1 cellular context compared by ENCODE assay signal in genomic region chr22:24952837-24953293, GRCh38.
A peak's percentile ranks its signal among the peaks of the same experiment; 100 is the strongest.
TF ChIP-seq lines count a peak whose summit lies in the region.

No MANE protein-coding gene starts in this region.

TF ChIP-seq in HepG2, 621 proteins besides CTCF, POLR2A, EP300 and RAD21 (continued from another document and continues in another):
- TF ChIP-seq CERS6 (CRISPR knock-in tag; IDR thresholded peaks at IDR 0.05): no peak
- 0 out of 2 replicates have a peak, but pooled peaks have one; percentile 44 for TF ChIP-seq ZNF747 (CRISPR knock-in tag; IDR thresholded peaks at IDR 0.05; ENCODE audit: borderline replicate concordance)
- TF ChIP-seq MAFF (IDR thresholded peaks at IDR 0.05; ENCODE audit: low read depth, low read length): no peak
- TF ChIP-seq MED13 (CRISPR knock-in tag; IDR thresholded peaks at IDR 0.05): 0 out of 2 replicates have a peak, but pooled peaks have one; percentile 56
- TF ChIP-seq PBX3 (CRISPR knock-in tag; IDR thresholded peaks at IDR 0.05; ENCODE audit: borderline replicate concordance): no peak
- TF ChIP-seq ZBTB40 (IDR thresholded peaks at IDR 0.05): no peak
- peak; percentile 78 for TF ChIP-seq ZBTB40 (CRISPR knock-in tag; IDR thresholded peaks at IDR 0.05)
- TF ChIP-seq ZNF790 (CRISPR knock-in tag; IDR thresholded peaks at IDR 0.05; ENCODE audit: borderline replicate concordance): 0 out of 2 replicates have a peak, but pooled peaks have one; percentile 26
- 0 out of 2 replicates have a peak, but pooled peaks have one; percentile 36 for TF ChIP-seq BRD4 (CRISPR knock-in tag; IDR thresholded peaks at IDR 0.05)
- TF ChIP-seq ZNF674 (CRISPR knock-in tag; IDR thresholded peaks at IDR 0.05; ENCODE audit: low read depth): peak; percentile 76; the same call in 1 of the 2 replicates
- no peak for TF ChIP-seq CAMTA2 (CRISPR knock-in tag; IDR thresholded peaks at IDR 0.05; ENCODE audit: borderline replicate concordance)
- TF ChIP-seq REPIN1 (CRISPR knock-in tag; IDR thresholded peaks at IDR 0.05; ENCODE audit: borderline replicate concordance, low read depth): 0 out of 2 replicates have a peak, but pooled peaks have one; percentile 13
- TF ChIP-seq HNRNPUL1 (IDR thresholded peaks at IDR 0.05; ENCODE audit: low read depth, low read length): no peak
- TF ChIP-seq ZHX2 (IDR thresholded peaks at IDR 0.05; ENCODE audit: low read depth): no peak
- peak; percentile 40; the same call in 1 of the 2 replicates for TF ChIP-seq ZHX2 (CRISPR knock-in tag; IDR thresholded peaks at IDR 0.05; ENCODE audit: borderline replicate concordance)
- no peak for TF ChIP-seq STAG1 (CRISPR knock-in tag; IDR thresholded peaks at IDR 0.05)
- TF ChIP-seq ZEB1 (IDR thresholded peaks at IDR 0.05; ENCODE audit: insufficient replicate concordance, low read depth): no peak
- TF ChIP-seq AGO1 (IDR thresholded peaks at IDR 0.05; ENCODE audit: low read depth, low read length, poor library complexity, severe bottlenecking): peak; percentile 39
- no peak for TF ChIP-seq FUBP1 (CRISPR knock-in tag; IDR thresholded peaks at IDR 0.05; ENCODE audit: borderline replicate concordance)
- TF ChIP-seq ARHGAP35 (CRISPR knock-in tag; IDR thresholded peaks at IDR 0.05; ENCODE audit: borderline replicate concordance): no peak
- TF ChIP-seq MYC (CRISPR knock-in tag; IDR thresholded peaks at IDR 0.05; ENCODE audit: borderline replicate concordance): peak; percentile 13; the same call in 1 of the 2 replicates
- TF ChIP-seq ZNF766 (CRISPR knock-in tag; IDR thresholded peaks at IDR 0.05; ENCODE audit: borderline replicate concordance): peak; percentile 66
- TF ChIP-seq HOMEZ (CRISPR knock-in tag; IDR thresholded peaks at IDR 0.05; ENCODE audit: low read depth): no peak
- TF ChIP-seq PATZ1 (CRISPR knock-in tag; IDR thresholded peaks at IDR 0.05): no peak
- TF ChIP-seq ZNF691 (CRISPR knock-in tag; IDR thresholded peaks at IDR 0.05; ENCODE audit: borderline replicate concordance, low read depth): no peak
